Comparison of ENCODE assay signal across 8 cellular contexts in the genomic region with DNA sequence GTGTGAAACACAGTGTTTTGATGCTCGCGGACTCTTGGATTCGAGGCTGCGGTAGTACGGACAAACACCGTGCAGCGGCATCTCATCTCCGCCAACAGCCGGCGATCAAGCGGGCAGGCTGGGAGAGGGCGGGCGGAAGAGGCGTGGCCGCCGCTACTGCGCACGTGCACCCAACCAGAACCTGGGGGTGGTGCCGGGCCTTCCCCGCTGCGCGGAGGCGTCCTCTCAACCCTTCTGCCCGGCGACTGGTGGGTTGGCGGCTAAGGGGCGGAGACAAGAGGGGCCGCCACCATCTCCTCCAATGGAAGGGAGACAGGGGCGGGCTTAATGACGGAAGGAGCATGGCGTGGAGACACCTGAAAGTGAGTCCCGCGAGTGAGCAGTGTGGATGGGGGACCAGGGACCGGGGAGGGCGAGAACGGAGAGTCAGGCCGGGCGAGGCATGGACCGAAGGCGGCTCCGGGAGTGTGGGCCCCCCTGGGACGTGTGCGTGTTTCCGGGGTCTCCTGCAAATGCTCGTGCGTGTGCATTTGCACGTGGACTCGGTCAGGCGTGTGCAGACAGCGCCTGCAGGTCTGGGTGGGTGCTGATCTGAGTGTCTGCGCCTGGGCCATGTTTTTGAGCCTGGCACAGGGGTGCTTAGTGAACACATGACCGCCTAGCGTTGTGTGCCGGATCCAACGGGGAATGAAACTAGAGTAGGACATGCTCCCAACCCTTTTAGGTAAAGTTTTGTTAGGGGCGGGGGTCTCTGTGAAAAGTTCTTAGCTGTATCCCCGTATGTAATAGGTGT. TPM values are rescaled to one million over a fixed set of nuclear protein-coding genes. Genes with fewer than 3 reads are reported as not detected.
DNase-seq lines count a peak whose midpoint lies in the region; ATAC-seq and TF ChIP-seq lines count a peak whose summit lies in the region.

A gene (plus strand): TSS at position 321 of the 793 bp plus-strand sequence. CDS start 21 bp downstream, at position 342.

- no peak for TF ChIP-seq RAD21 in Ishikawa (IDR thresholded peaks at IDR 0.05; ENCODE audit: low read depth)

- no peak for TF ChIP-seq EP300 in Ishikawa (IDR thresholded peaks at IDR 0.05; ENCODE audit: borderline replicate concordance)

- DNase-seq in DMS153 treated with DMSO at 0.1 percent for 48 hours (lab: John Stamatoyannopoulos, UW; ENCODE audit: unreplicated experiment) (peak; percentile 98), OCI-M2 (lab: John Stamatoyannopoulos, UW; ENCODE audit: unreplicated experiment) (peak; percentile 53), activated T-cell treated with anti-CD3 and anti-CD28 coated beads for 24 hours (ENCODE audit: low read depth) (peak; percentile 98), epithelial cell of prostate (ENCODE audit: low read depth, low spot score) (peak; percentile 88), mucosa of gallbladder (ENCODE audit: low spot score) (peak; percentile 97)
- peak; percentile 96 for DNase-seq in stimulated activated CD8-positive, alpha-beta memory T cell treated with anti-CD3 and anti-CD28 coated beads, Interleukin-4, amount 100 ng/mL, for 24 hours (ENCODE audit: low read depth)

- peak; percentile 100 for ATAC-seq in GM21619 (IDR thresholded peaks at IDR 0.05; ENCODE audit: unreplicated experiment)

- H3K27ac ChIP-seq in epithelial cell of prostate = no peak within 1 kb of the TSS

TF ChIP-seq in Ishikawa, 13 proteins besides CTCF, POLR2A, EP300 and RAD21:
- TF ChIP-seq, protein P1, sequence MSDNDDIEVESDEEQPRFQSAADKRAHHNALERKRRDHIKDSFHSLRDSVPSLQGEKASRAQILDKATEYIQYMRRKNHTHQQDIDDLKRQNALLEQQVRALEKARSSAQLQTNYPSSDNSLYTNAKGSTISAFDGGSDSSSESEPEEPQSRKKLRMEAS (IDR thresholded peaks at IDR 0.05) = peak; percentile 90
- TF ChIP-seq TCF12 (IDR thresholded peaks at IDR 0.05; ENCODE audit: low read depth) (no peak; the same call in 1 of the 2 replicates), TAF1 (IDR thresholded peaks at IDR 0.05; ENCODE audit: low read depth) (peak; percentile 90), YY1 (IDR thresholded peaks at IDR 0.05; ENCODE audit: low read depth) (peak; percentile 81), EGR1 (IDR thresholded peaks at IDR 0.05) (no peak), CEBPB (IDR thresholded peaks at IDR 0.05) (no peak), CREB1 (IDR thresholded peaks at IDR 0.05; ENCODE audit: low read depth) (peak; percentile 55), ZBTB7A (IDR thresholded peaks at IDR 0.05; ENCODE audit: low read depth) (no peak), NFIC (IDR thresholded peaks at IDR 0.05) (no peak), FOXM1 (IDR thresholded peaks at IDR 0.05; ENCODE audit: borderline replicate concordance, low read depth) (no peak), TEAD4 (IDR thresholded peaks at IDR 0.05) (no peak)
- TF ChIP-seq, protein P2, sequence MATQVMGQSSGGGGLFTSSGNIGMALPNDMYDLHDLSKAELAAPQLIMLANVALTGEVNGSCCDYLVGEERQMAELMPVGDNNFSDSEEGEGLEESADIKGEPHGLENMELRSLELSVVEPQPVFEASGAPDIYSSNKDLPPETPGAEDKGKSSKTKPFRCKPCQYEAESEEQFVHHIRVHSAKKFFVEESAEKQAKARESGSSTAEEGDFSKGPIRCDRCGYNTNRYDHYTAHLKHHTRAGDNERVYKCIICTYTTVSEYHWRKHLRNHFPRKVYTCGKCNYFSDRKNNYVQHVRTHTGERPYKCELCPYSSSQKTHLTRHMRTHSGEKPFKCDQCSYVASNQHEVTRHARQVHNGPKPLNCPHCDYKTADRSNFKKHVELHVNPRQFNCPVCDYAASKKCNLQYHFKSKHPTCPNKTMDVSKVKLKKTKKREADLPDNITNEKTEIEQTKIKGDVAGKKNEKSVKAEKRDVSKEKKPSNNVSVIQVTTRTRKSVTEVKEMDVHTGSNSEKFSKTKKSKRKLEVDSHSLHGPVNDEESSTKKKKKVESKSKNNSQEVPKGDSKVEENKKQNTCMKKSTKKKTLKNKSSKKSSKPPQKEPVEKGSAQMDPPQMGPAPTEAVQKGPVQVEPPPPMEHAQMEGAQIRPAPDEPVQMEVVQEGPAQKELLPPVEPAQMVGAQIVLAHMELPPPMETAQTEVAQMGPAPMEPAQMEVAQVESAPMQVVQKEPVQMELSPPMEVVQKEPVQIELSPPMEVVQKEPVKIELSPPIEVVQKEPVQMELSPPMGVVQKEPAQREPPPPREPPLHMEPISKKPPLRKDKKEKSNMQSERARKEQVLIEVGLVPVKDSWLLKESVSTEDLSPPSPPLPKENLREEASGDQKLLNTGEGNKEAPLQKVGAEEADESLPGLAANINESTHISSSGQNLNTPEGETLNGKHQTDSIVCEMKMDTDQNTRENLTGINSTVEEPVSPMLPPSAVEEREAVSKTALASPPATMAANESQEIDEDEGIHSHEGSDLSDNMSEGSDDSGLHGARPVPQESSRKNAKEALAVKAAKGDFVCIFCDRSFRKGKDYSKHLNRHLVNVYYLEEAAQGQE (IDR thresholded peaks at IDR 0.05; ENCODE audit: low read depth) = 0 out of 2 replicates have a peak, but pooled peaks have one; percentile 16
- TF ChIP-seq, protein P3, sequence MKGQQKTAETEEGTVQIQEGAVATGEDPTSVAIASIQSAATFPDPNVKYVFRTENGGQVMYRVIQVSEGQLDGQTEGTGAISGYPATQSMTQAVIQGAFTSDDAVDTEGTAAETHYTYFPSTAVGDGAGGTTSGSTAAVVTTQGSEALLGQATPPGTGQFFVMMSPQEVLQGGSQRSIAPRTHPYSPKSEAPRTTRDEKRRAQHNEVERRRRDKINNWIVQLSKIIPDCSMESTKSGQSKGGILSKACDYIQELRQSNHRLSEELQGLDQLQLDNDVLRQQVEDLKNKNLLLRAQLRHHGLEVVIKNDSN (IDR thresholded peaks at IDR 0.05) = peak; percentile 60

RNA-seq across cellular contexts. Expression of the gene that starts here (rescaled TPM):
- total RNA-seq in mucosa of gallbladder = 5.8 TPM
